In genomic region chr11:62543680-62544444, GRCh38 we compare ENCODE assay signal across 2 cellular contexts.
TF ChIP-seq lines count a peak whose summit lies in the region.

No MANE protein-coding gene starts in this region.

TF ChIP-seq in A549, 52 proteins besides CTCF, POLR2A, EP300 and RAD21:
- TF ChIP-seq BCL3 (IDR thresholded peaks at IDR 0.05) (no peak), RFX5 (IDR thresholded peaks at IDR 0.05) (no peak), FOSL2 (IDR thresholded peaks at IDR 0.05) (no peak), FOSL2 (CRISPR knock-in tag; IDR thresholded peaks at IDR 0.05) (no peak), E2F6 (IDR thresholded peaks at IDR 0.05; ENCODE audit: borderline replicate concordance, low read depth) (no peak), CBX2 (IDR thresholded peaks at IDR 0.05; ENCODE audit: borderline replicate concordance, low read depth) (no peak), PHF8 (IDR thresholded peaks at IDR 0.05; ENCODE audit: borderline replicate concordance, low read depth) (no peak), RARB (CRISPR knock-in tag; IDR thresholded peaks at IDR 0.05) (no peak), HEYL (CRISPR knock-in tag; IDR thresholded peaks at IDR 0.05) (no peak), MAZ (IDR thresholded peaks at IDR 0.05; ENCODE audit: borderline replicate concordance, low read depth, low read length) (no peak), ZC3H11A (IDR thresholded peaks at IDR 0.05) (no peak), ZNF302 (CRISPR knock-in tag; IDR thresholded peaks at IDR 0.05) (no peak), PBX3 (IDR thresholded peaks at IDR 0.05) (no peak), FOXS1 (CRISPR knock-in tag; IDR thresholded peaks at IDR 0.05) (no peak)
- TF ChIP-seq, protein P1, sequence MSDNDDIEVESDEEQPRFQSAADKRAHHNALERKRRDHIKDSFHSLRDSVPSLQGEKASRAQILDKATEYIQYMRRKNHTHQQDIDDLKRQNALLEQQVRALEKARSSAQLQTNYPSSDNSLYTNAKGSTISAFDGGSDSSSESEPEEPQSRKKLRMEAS (IDR thresholded peaks at IDR 0.05): no peak

TF ChIP-seq in IMR-90, 13 proteins besides CTCF, POLR2A, EP300 and RAD21:
- TF ChIP-seq NFE2L2 (IDR thresholded peaks at IDR 0.05; ENCODE audit: low read depth, low read length) (no peak), ELK1 (IDR thresholded peaks at IDR 0.05; ENCODE audit: borderline replicate concordance, low read depth, low read length) (no peak), MXI1 (IDR thresholded peaks at IDR 0.05; ENCODE audit: borderline replicate concordance, low read depth, low read length) (no peak), CHD1 (IDR thresholded peaks at IDR 0.05; ENCODE audit: low read depth, low read length) (no peak), FOS (IDR thresholded peaks at IDR 0.05; ENCODE audit: low read depth, low read length) (no peak), MAZ (IDR thresholded peaks at IDR 0.05; ENCODE audit: borderline replicate concordance, low read depth, low read length) (no peak), USF2 (IDR thresholded peaks at IDR 0.05; ENCODE audit: low read depth, low read length) (no peak), RCOR1 (IDR thresholded peaks at IDR 0.05; ENCODE audit: insufficient replicate concordance, low read length) (no peak), BHLHE40 (IDR thresholded peaks at IDR 0.05; ENCODE audit: low read depth, low read length) (no peak)
